Comparison of ENCODE assay signal across 27 cellular contexts in genomic region chr2:118800736-118801135, GRCh38. TPM values are rescaled to one million over a fixed set of nuclear protein-coding genes. Genes with fewer than 3 reads are reported as not detected.
"Had no signal": no experiment of that assay in that cellular context is flagged by ENCODE, and none has a peak within 500 bp of the region (broad histone marks: within the 10 kb centered on the region; RNA-seq: fewer than 3 reads in every experiment).

No MANE protein-coding gene starts in this region.

- H3K27ac ChIP-seq: adrenal gland, ascending aorta, cardiac muscle cell, hepatocyte, left ventricle myocardium inferior, right lobe of liver, stomach, suprapubic skin, tibial nerve had no signal

- H3K9me3 Mint-ChIP-seq: activated CD4-positive, alpha-beta memory T cell treated with anti-CD3 and anti-CD28 coated beads, Interleukin-2, amount 10 ng/mL, durations not matched to agents 7 days and 5 days; activated naive CD4-positive, alpha-beta T cell treated with anti-CD3 and anti-CD28 coated beads, Interleukin-2, amount 50 U/mL, for 24 hours; neural crest cell; stimulated activated memory B cell treated with anti-CD40 and anti-IgM and Interleukin-4, amounts not matched to agents 10 μg/mL and 1 μg/mL and 100 μg/mL, for 72 hours had no signal

- H3K4me2 ChIP-seq: hepatocyte had no signal

- H3K4me1 ChIP-seq: adrenal gland, ascending aorta, left ventricle myocardium inferior, right lobe of liver, stomach, tibial nerve had no signal

- H3K27ac Mint-ChIP-seq: activated CD4-positive, alpha-beta memory T cell treated with anti-CD3 and anti-CD28 coated beads, Interleukin-2, amount 10 ng/mL, durations not matched to agents 7 days and 5 days; activated naive CD4-positive, alpha-beta T cell treated with anti-CD3 and anti-CD28 coated beads, Interleukin-2, amount 50 U/mL, for 24 hours; activated T-cell treated with anti-CD3 and anti-CD28 coated beads, Interleukin-2, amount 50 U/mL, for 72 hours; naive thymus-derived CD4-positive, alpha-beta T cell; stimulated activated memory B cell treated with anti-CD40 and anti-IgM and Interleukin-4, amounts not matched to agents 10 μg/mL and 1 μg/mL and 100 μg/mL, for 72 hours had no signal

- H3K36me3 ChIP-seq: adrenal gland, ascending aorta, cardiac muscle cell, left ventricle myocardium inferior, right lobe of liver, stomach, suprapubic skin, tibial nerve had no signal

- H3K36me3 Mint-ChIP-seq: activated naive CD4-positive, alpha-beta T cell treated with anti-CD3 and anti-CD28 coated beads, Interleukin-2, amount 50 U/mL, for 24 hours; naive thymus-derived CD4-positive, alpha-beta T cell; stimulated activated memory B cell treated with anti-CD40 and anti-IgM and Interleukin-4, amounts not matched to agents 10 μg/mL and 1 μg/mL and 100 μg/mL, for 72 hours had no signal

- H3K4me3 ChIP-seq: adrenal gland, ascending aorta, cardiac muscle cell, hepatocyte, left ventricle myocardium inferior, right lobe of liver, stomach, suprapubic skin, tibial nerve had no signal

- H3K4me1 Mint-ChIP-seq: activated CD4-positive, alpha-beta memory T cell treated with anti-CD3 and anti-CD28 coated beads, Interleukin-2, amount 10 ng/mL, durations not matched to agents 7 days and 5 days; activated naive CD4-positive, alpha-beta T cell treated with anti-CD3 and anti-CD28 coated beads, Interleukin-2, amount 50 U/mL, for 24 hours; naive thymus-derived CD4-positive, alpha-beta T cell; neural crest cell; stimulated activated memory B cell treated with anti-CD40 and anti-IgM and Interleukin-4, amounts not matched to agents 10 μg/mL and 1 μg/mL and 100 μg/mL, for 72 hours had no signal

- DNase-seq: activated CD4-positive, alpha-beta memory T cell treated with anti-CD3 and anti-CD28 coated beads, Interleukin-2, amount 10 ng/mL, durations not matched to agents 7 days and 5 days; activated CD4-positive, alpha-beta T cell treated with anti-CD3 and anti-CD28 coated beads for 48 hours; activated gamma-delta T cell; activated T-cell treated with anti-CD3 and anti-CD28 coated beads, Interleukin-2, amount 50 U/mL, for 72 hours; adrenal gland; glutamatergic neuron; left ventricle myocardium inferior; naive thymus-derived CD4-positive, alpha-beta T cell; occipital lobe; posterior cingulate gyrus; right lobe of liver; small intestine; stimulated activated CD4-positive, alpha-beta T cell treated with anti-CD3 and anti-CD28 coated beads, Interleukin-15, amount 100 ng/mL, for 24 hours; stomach had no signal

- H3K4me3 Mint-ChIP-seq: activated CD4-positive, alpha-beta memory T cell treated with anti-CD3 and anti-CD28 coated beads, Interleukin-2, amount 10 ng/mL, durations not matched to agents 7 days and 5 days; activated naive CD4-positive, alpha-beta T cell treated with anti-CD3 and anti-CD28 coated beads, Interleukin-2, amount 50 U/mL, for 24 hours; activated T-cell treated with anti-CD3 and anti-CD28 coated beads, Interleukin-2, amount 50 U/mL, for 72 hours; naive thymus-derived CD4-positive, alpha-beta T cell; neural crest cell; stimulated activated memory B cell treated with anti-CD40 and anti-IgM and Interleukin-4, amounts not matched to agents 10 μg/mL and 1 μg/mL and 100 μg/mL, for 72 hours had no signal

- H2AFZ ChIP-seq: hepatocyte had no signal

- H3K9me3 ChIP-seq: adrenal gland, ascending aorta, left ventricle myocardium inferior, right lobe of liver, stomach, suprapubic skin, tibial nerve had no signal

- H3K79me2 ChIP-seq: hepatocyte had no signal

- H3K27me3 ChIP-seq: ascending aorta, cardiac muscle cell, right lobe of liver had no signal

- ATAC-seq: activated T-cell treated with anti-CD3 and anti-CD28 coated beads, Interleukin-2, amount 50 U/mL, for 72 hours; naive thymus-derived CD4-positive, alpha-beta T cell; right lobe of liver; stimulated activated memory B cell treated with anti-CD40 and anti-IgM and Interleukin-4, amounts not matched to agents 10 μg/mL and 1 μg/mL and 100 μg/mL, for 72 hours had no signal

RNA-seq across cellular contexts. Expression of gene EN1, which starts 46.7 kb away (rescaled TPM):
- total RNA-seq: activated CD4-positive, alpha-beta memory T cell treated with anti-CD3 and anti-CD28 coated beads, Interleukin-2, amount 10 ng/mL, durations not matched to agents 7 days and 5 days; activated T-cell treated with anti-CD3 and anti-CD28 coated beads, Interleukin-2, amount 50 U/mL, for 72 hours; ascending aorta; cardiac muscle cell; epithelial cell of proximal tubule; fibroblast of lung; frontal cortex; left ventricle myocardium inferior; lung microvascular endothelial cell; naive thymus-derived CD4-positive, alpha-beta T cell; occipital lobe; right lobe of liver; stomach; T-helper 2 cell treated with Interferon-gamma antibody and Interleukin-4, amounts not matched to agents 100 ng/mL and 5 ng/mL, for 36 hours had no signal
- polyA plus RNA-seq: cardiac muscle cell; fibroblast of lung; naive thymus-derived CD4-positive, alpha-beta T cell; small intestine; stomach had no signal
